8 cellular contexts compared by ENCODE assay signal in genomic region chr2:47076586-47077441, GRCh38.
DNase-seq lines count a peak whose midpoint lies in the region; ATAC-seq, FAIRE-seq and TF ChIP-seq lines count a peak whose summit lies in the region.

No MANE protein-coding gene starts in this region.

- ATAC-seq in HG03520 (IDR thresholded peaks at IDR 0.05; ENCODE audit: unreplicated experiment) = no peak
- no peak for ATAC-seq in HG03457 (IDR thresholded peaks at IDR 0.05; ENCODE audit: unreplicated experiment)

- FAIRE-seq in RCC 7860 (lab: Jason Lieb, UNC) = peak; percentile 95

- H3K4me3 ChIP-seq in fibroblast of the aortic adventitia (ENCODE audit: low read depth, low read length) = no peak overlapping the region

- TF ChIP-seq CTCF in fibroblast of the aortic adventitia (IDR thresholded peaks at IDR 0.05; ENCODE audit: insufficient read depth, low read length) (peak; percentile 7), GM10266 (IDR thresholded peaks at IDR 0.05; ENCODE audit: control insufficient read depth, insufficient read depth, low read depth, missing control alignments) (no peak)

- DNase-seq in DMS53 (lab: John Stamatoyannopoulos, UW) = peak; percentile 81
- peak; percentile 99 for DNase-seq in RCC 7860 (ENCODE audit: low spot score)
- peak; percentile 97 for DNase-seq in fibroblast of the aortic adventitia (ENCODE audit: low read depth)
- peak; percentile 93 for DNase-seq in renal cortical epithelial cell (ENCODE audit: low read depth)
- DNase-seq in GM10266 (ENCODE audit: extremely low spot score) = no peak
- DNase-seq in stimulated activated CD4-positive, alpha-beta T cell treated with anti-CD3 and anti-CD28 coated beads, Interleukin-4, amount 100 ng/mL, for 1 hour = no peak

Comparison
In these comparisons a context has a peak if more than half of its experiments do, and no peak if none do; other contexts are left out.
1. DNase-seq: peak in DMS53 (single experiment), RCC 7860 (single experiment), fibroblast of the aortic adventitia (single experiment) and renal cortical epithelial cell (single experiment); none in GM10266 (single experiment) and stimulated activated CD4-positive, alpha-beta T cell treated with anti-CD3 and anti-CD28 coated beads, Interleukin-4, amount 100 ng/mL, for 1 hour (single experiment).